ENCODE assay signal across 18 cellular contexts in genomic region chr5:91390268-91390667, GRCh38.
"Had no signal": no experiment of that assay in that cellular context is flagged by ENCODE, and none has a peak within 500 bp of the region (broad histone marks: within the 10 kb centered on the region; RNA-seq: fewer than 3 reads in every experiment).

No MANE protein-coding gene starts in this region.

- FAIRE-seq: astrocyte, endometrium, keratinocyte had no signal

- DNase-seq: activated effector memory CD4-positive, alpha-beta T cell treated with anti-CD3 and anti-CD28 coated beads, Interleukin-2, amount 50 U/mL, for 16 hours; dorsolateral prefrontal cortex; left ventricle myocardium superior; mesendoderm; SHP77; sigmoid colon; spleen; stimulated activated CD4-positive, alpha-beta T cell treated with anti-CD3 and anti-CD28 coated beads, Interleukin-1b, Interleukin-23, amount 100 ng/mL, for 48 hours; T1000 had no signal

- H3K36me3 ChIP-seq: sigmoid colon, spleen, thoracic aorta had no signal

- ATAC-seq: activated CD4-positive, CD25-positive, alpha-beta regulatory T cell treated with anti-CD3 and anti-CD28 coated beads, Interleukin-2, amount 50 U/mL, for 24 hours; esophagus mucosa; left ventricle myocardium superior; SK-N-SH treated with all-trans-retinoic acid at 6 μM for 48 hours had no signal

- H3K4me3 Mint-ChIP-seq: neural crest cell had no signal

- H3K27ac ChIP-seq: dorsolateral prefrontal cortex, hepatocyte, sigmoid colon, spleen, thoracic aorta had no signal

- H3K4me3 ChIP-seq: dorsolateral prefrontal cortex, hepatocyte, sigmoid colon, spleen, thoracic aorta had no signal

- H3K9me3 ChIP-seq: sigmoid colon, spleen, thoracic aorta had no signal

- H3K4me1 ChIP-seq: sigmoid colon had no signal
